In the genomic region with DNA sequence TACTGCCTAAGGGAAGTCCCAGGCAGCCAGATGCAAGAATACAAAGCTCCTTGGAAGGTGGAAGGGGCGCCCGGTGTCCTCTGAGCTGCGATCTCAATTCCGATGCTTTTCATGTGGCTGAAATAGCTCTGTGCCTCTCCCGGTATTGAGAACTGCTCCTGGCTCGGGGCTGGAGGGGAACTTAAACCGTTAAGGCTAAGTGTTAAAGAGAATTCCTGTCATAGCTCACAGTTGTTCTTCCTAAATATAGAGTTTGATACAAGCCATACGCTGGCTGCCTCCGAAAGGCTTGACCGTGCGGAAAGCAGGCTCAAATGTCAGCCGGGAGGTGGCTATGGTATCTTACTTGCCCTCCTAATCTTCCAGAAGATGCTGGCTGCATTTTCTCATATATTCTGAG, we compare ENCODE assay signal across 13 cellular contexts. TPM values are rescaled to one million over a fixed set of nuclear protein-coding genes. Genes with fewer than 3 reads are reported as not detected.
"Had no signal": no experiment of that assay in that cellular context is flagged by ENCODE, and none has a peak within 500 bp of the region (broad histone marks: within the 10 kb centered on the region; RNA-seq: fewer than 3 reads in every experiment).

Gene SMPX, minus strand, starts transcription at position 157 of the 400 bp plus-strand sequence. CDS start 3,826 bp downstream, outside the sequence.

- ATAC-seq: left lung had no signal

- H3K4me3 ChIP-seq: left lung, tibial nerve had no signal

- H3K9me3 ChIP-seq: left lung, tibial nerve had no signal

- H3K27ac ChIP-seq: left lung, tibial nerve had no signal

- H3K36me3 ChIP-seq: left lung, tibial nerve had no signal

- H3K4me1 ChIP-seq: left lung, tibial nerve had no signal

- H3K27me3 ChIP-seq: left lung had no signal

- DNase-seq: activated CD4-positive, alpha-beta T cell treated with anti-CD3 and anti-CD28 coated beads, Interleukin-2, amount 10 ng/mL, durations not matched to agents 7 days and 5 days; activated CD4-positive, CD25-positive, alpha-beta regulatory T cell; activated CD8-positive, alpha-beta memory T cell treated with anti-CD3 and anti-CD28 coated beads for 24 hours; activated naive CD4-positive, alpha-beta T cell treated with Interleukin-2 at 50 U/mL for 16 hours; effector memory CD4-positive, alpha-beta T cell; left lung; mesenchymal stem cell; stimulated activated CD4-positive, alpha-beta T cell treated with anti-CD3 and anti-CD28 coated beads, Interleukin-15, amount 100 ng/mL, for 24 hours; stimulated activated CD4-positive, alpha-beta T cell treated with anti-CD3 and anti-CD28 coated beads, Interleukin-4, amount 100 ng/mL, for 4 hours had no signal

RNA-seq across cellular contexts. Expression of gene SMPX, which starts in this region (rescaled TPM):
- total RNA-seq: activated CD4-positive, alpha-beta T cell treated with anti-CD3 and anti-CD28 coated beads, Interleukin-2, amount 10 ng/mL, durations not matched to agents 7 days and 5 days; epithelial cell of proximal tubule; left lung; posterior vena cava; T-helper 2 cell treated with Interferon-gamma antibody and Interleukin-4, amounts not matched to agents 100 ng/mL and 5 ng/mL, for 36 hours; tibial nerve had no signal
